Comparison of ENCODE assay signal across 29 cellular contexts in genomic region chr21:25490742-25491141, GRCh38.
A peak's percentile ranks its signal among the peaks of the same experiment; 100 is the strongest.
DNase-seq lines count a peak whose midpoint lies in the region; ATAC-seq, FAIRE-seq and TF ChIP-seq lines count a peak whose summit lies in the region.
"Had no signal": no experiment of that assay in that cellular context is flagged by ENCODE, and none has a peak within 500 bp of the region (broad histone marks: within the 10 kb centered on the region; RNA-seq: fewer than 3 reads in every experiment).

No MANE protein-coding gene starts in this region.

- H3K27me3 ChIP-seq in bronchial epithelial cell (ENCODE audit: control insufficient read depth, insufficient read depth, low read length), result no peaks in the 10 kb centered on the region
- H3K27me3 ChIP-seq: esophagus muscularis mucosa, heart right ventricle, testis had no signal

- no peak for TF ChIP-seq CTCF in bronchial epithelial cell (IDR thresholded peaks at IDR 0.05; ENCODE audit: insufficient read depth, low read length, severe bottlenecking)

- peak; percentile 68 to 75 for ATAC-seq in activated CD4-positive, CD25-positive, alpha-beta regulatory T cell treated with anti-CD3 and anti-CD28 coated beads, Interleukin-2, amount 50 U/mL, for 24 hours
- no peak for ATAC-seq in GM21576 (IDR thresholded peaks at IDR 0.05; ENCODE audit: unreplicated experiment)
- ATAC-seq: heart right ventricle had no signal

- no peak overlapping the region for H3K4me3 ChIP-seq in bronchial epithelial cell (ENCODE audit: low read depth, low read length)
- H3K4me3 ChIP-seq: esophagus muscularis mucosa, heart right ventricle, lung, testis had no signal

- DNase-seq in activated CD4-positive, CD25-positive, alpha-beta regulatory T cell (lab: John Stamatoyannopoulos, UW), result no peak
- DNase-seq in stimulated activated CD4-positive, alpha-beta T cell treated with anti-CD3 and anti-CD28 coated beads, Interleukin-4, amount 100 ng/mL, for 24 hours, result peak; percentile 19
- DNase-seq in stimulated activated CD4-positive, alpha-beta T cell treated with anti-CD3 and anti-CD28 coated beads, Interleukin-2, amount 100 ng/mL, for 48 hours, result no peak
- DNase-seq in bronchial epithelial cell (ENCODE audit: low read depth) (peak; percentile 13), NCI-H2107 treated with DMSO at 0.1 percent for 48 hours (lab: John Stamatoyannopoulos, UW; ENCODE audit: unreplicated experiment) (no peak), ecto neural progenitor cell (ENCODE audit: low spot score) (no peak)
- DNase-seq: activated CD4-positive, alpha-beta T cell treated with anti-CD3 and anti-CD28 coated beads for 4 hours; aorta; Calu3; caudate nucleus; cortex of kidney; endodermal cell; foreskin melanocyte; heart right ventricle; KG1; MM.1S; NCI-H2029; NCI-H69; retina; small intestine; stimulated activated CD4-positive, alpha-beta T cell treated with anti-CD3 and anti-CD28 coated beads, Interleukin-1b, Interleukin-23, amount 100 ng/mL, for 48 hours; testis had no signal

- no peak for FAIRE-seq in bronchial epithelial cell (lab: Jason Lieb, UNC)
- FAIRE-seq: HTR-8/SVneo, small intestine, TTC549, urothelium cell line had no signal

- H3K36me3 ChIP-seq in bronchial epithelial cell (ENCODE audit: control insufficient read depth, insufficient read depth, low read length), result no peaks in the 10 kb centered on the region
- H3K36me3 ChIP-seq: esophagus muscularis mucosa, heart right ventricle had no signal

Comparison
In these comparisons a context has a peak if more than half of its experiments do, and no peak if none do; other contexts are left out.
1. DNase-seq: peak in stimulated activated CD4-positive, alpha-beta T cell treated with anti-CD3 and anti-CD28 coated beads, Interleukin-4, amount 100 ng/mL, for 24 hours (single experiment) and bronchial epithelial cell (single experiment); none in activated CD4-positive, CD25-positive, alpha-beta regulatory T cell (0 of 4), stimulated activated CD4-positive, alpha-beta T cell treated with anti-CD3 and anti-CD28 coated beads, Interleukin-2, amount 100 ng/mL, for 48 hours (0 of 2), NCI-H2107 treated with DMSO at 0.1 percent for 48 hours (single experiment) and ecto neural progenitor cell (single experiment).